18 cellular contexts compared by ENCODE assay signal in the genomic region with DNA sequence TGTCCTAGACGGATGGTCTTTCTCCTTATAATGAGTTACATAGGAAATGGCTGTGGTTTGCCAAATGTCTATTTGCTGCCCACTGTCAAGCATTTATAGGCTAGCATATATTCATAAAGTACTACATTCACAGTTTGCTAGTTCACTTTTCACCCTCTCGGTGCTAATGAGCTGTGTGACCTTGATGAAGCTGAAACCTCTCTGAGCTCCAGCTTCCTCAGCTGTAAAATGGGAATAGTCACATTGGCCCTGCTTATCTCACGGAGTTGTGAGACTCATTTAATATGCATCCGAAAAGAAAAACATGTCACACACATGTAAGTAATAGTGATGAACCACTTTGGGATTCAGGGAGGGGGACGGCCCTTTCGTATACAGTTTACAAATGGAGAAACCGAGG. TPM values are rescaled to one million over a fixed set of nuclear protein-coding genes. Genes with fewer than 3 reads are reported as not detected.
DNase-seq lines count a peak whose midpoint lies in the region; ATAC-seq, FAIRE-seq and TF ChIP-seq lines count a peak whose summit lies in the region.
"Had no signal": no experiment of that assay in that cellular context is flagged by ENCODE, and none has a peak within 500 bp of the region (broad histone marks: within the 10 kb centered on the region; RNA-seq: fewer than 3 reads in every experiment).

No MANE protein-coding gene starts in this region.

- intact Hi-C loops in adrenal gland (cut with DNase I) = loop anchor here in 1 of 2 donors (5.0 kb wide), 1 partner anchor 39 kb away; no protein-coding TSS in a partner anchor

- TF ChIP-seq CTCF in SK-N-SH (IDR thresholded peaks at IDR 0.05) (no peak), astrocyte (IDR thresholded peaks at IDR 0.05; ENCODE audit: insufficient read depth, low read depth, low read length) (no peak), nephron (IDR thresholded peaks at IDR 0.05; ENCODE audit: unreplicated experiment in 3 of 3) (no peak), adrenal gland (IDR thresholded peaks at IDR 0.05) (no peak)

- H3K27ac ChIP-seq in SK-N-SH (ENCODE audit: low read depth in 2 of 2, low read length in 1 of 2) (peak overlapping the region in 1 of 2 experiments; percentile 24; a peak in 1 of 4 replicates), ACC112 (ENCODE audit: low read depth, low read length) (0 out of 2 replicates have a peak overlapping the region, but pooled peaks have one; percentile 3), astrocyte (ENCODE audit: low read depth, low read length) (peak overlapping the region; percentile 28), adrenal gland (peak overlapping the region in 2 of 5 donors; percentile 81 to 82)
- H3K27ac ChIP-seq: 22Rv1 had no signal

- no peaks in the 10 kb centered on the region for H3K9me2 ChIP-seq in SK-N-SH

- peaks cover 7 to 12% of the 10 kb centered on the region in 2 experiments; a peak in 1 of 4 replicates for H3K4me1 ChIP-seq in SK-N-SH (ENCODE audit: control insufficient read depth in 1 of 2, insufficient read depth in 2 of 2, low read depth in 1 of 2, low read length in 1 of 2)
- peaks cover 12% of the 10 kb centered on the region for H3K4me1 ChIP-seq in ACC112 (ENCODE audit: control insufficient read depth, insufficient read depth, low read length, unreplicated experiment)
- peaks cover 12% of the 10 kb centered on the region for H3K4me1 ChIP-seq in astrocyte (ENCODE audit: insufficient read depth, low read length)
- H3K4me1 ChIP-seq in adrenal gland (replicated peaks in 1 of 2) = peaks cover 9 to 14% of the 10 kb centered on the region in 2 donors

- H3K27ac Mint-ChIP-seq in astrocyte (ENCODE audit: unreplicated experiment) = no peak overlapping the region
- H3K27ac Mint-ChIP-seq in nephron = peak overlapping the region in 2 of 3 experiments; percentile 87 to 95

- H3K4me3 Mint-ChIP-seq in astrocyte (ENCODE audit: unreplicated experiment) (no peak overlapping the region), nephron (no peak overlapping the region)

- CTCF ChIA-PET in SK-N-SH (lab: Yijun Ruan, JAX) = no interaction called here

- H3K9ac ChIP-seq in SK-N-SH = peak overlapping the region; percentile 2; the same call in 1 of the 2 replicates
- H3K9ac ChIP-seq in astrocyte (ENCODE audit: low read length) = peak overlapping the region; percentile 58

- FAIRE-seq in astrocyte (lab: Jason Lieb, UNC) = no peak
- FAIRE-seq: RCC 7860 had no signal

- H3K36me3 ChIP-seq in SK-N-SH (replicated peaks in 1 of 2; ENCODE audit: control insufficient read depth in 1 of 2, insufficient read depth in 2 of 2, low read length in 1 of 2) = no peaks in the 10 kb centered on the region
- no peaks in the 10 kb centered on the region for H3K36me3 ChIP-seq in ACC112 (ENCODE audit: insufficient read depth, low read length)
- H3K36me3 ChIP-seq in astrocyte (ENCODE audit: insufficient read depth, low read length) = no peaks in the 10 kb centered on the region
- no peaks in the 10 kb centered on the region for H3K36me3 ChIP-seq in adrenal gland (replicated peaks in 1 of 2)

- H3K9me3 Mint-ChIP-seq in astrocyte (ENCODE audit: unreplicated experiment) = no peaks in the 10 kb centered on the region
- H3K9me3 Mint-ChIP-seq in nephron = no peaks in the 10 kb centered on the region

- 96% methylated on average over 7 of the region's 7 CpGs for WGBS in SK-N-SH (ENCODE audit: low lambda C conversion rate)
- 81 to 91% (median 87%) methylated on average over 7 of the region's 7 CpGs for WGBS in adrenal gland, 4 donors

- TF ChIP-seq RAD21 in SK-N-SH (IDR thresholded peaks at IDR 0.05; ENCODE audit: low read length) = no peak

- DNase-seq in SK-N-SH (no peak), astrocyte (ENCODE audit: low read depth) (no peak), C1 segment of cervical spinal cord (lab: John Stamatoyannopoulos, UW) (no peak), adrenal gland (no peak)
- DNase-seq: BE2C, DMS79 treated with DMSO at 0.1 percent for 48 hours, GOT3, MM.1S, NCI-H1105, NCI-H1694 treated with DMSO at 0.1 percent for 48 hours, NCI-H69, SHP77 treated with DMSO at 0.1 percent for 48 hours had no signal

- H3K9me3 ChIP-seq in SK-N-SH = no peaks in the 10 kb centered on the region
- no peaks in the 10 kb centered on the region for H3K9me3 ChIP-seq in astrocyte (ENCODE audit: insufficient read depth, low read depth, low read length)
- no peaks in the 10 kb centered on the region for H3K9me3 ChIP-seq in adrenal gland (replicated peaks in 1 of 3)
- H3K9me3 ChIP-seq: BE2C had no signal

- H3K27me3 ChIP-seq in SK-N-SH (ENCODE audit: insufficient read depth) = no peaks in the 10 kb centered on the region
- no peaks in the 10 kb centered on the region for H3K27me3 ChIP-seq in ACC112 (ENCODE audit: insufficient read depth, low read length)
- H3K27me3 ChIP-seq in astrocyte (ENCODE audit: insufficient read depth, low read length) = no peaks in the 10 kb centered on the region
- no peaks in the 10 kb centered on the region for H3K27me3 ChIP-seq in adrenal gland
- H3K27me3 ChIP-seq: BE2C had no signal

- H4K20me1 ChIP-seq in SK-N-SH (ENCODE audit: insufficient read depth) = no peaks in the 10 kb centered on the region
- H4K20me1 ChIP-seq in astrocyte (ENCODE audit: insufficient read depth, low read length) = peaks cover 9% of the 10 kb centered on the region

- H3K36me3 Mint-ChIP-seq in astrocyte (ENCODE audit: low read depth, unreplicated experiment) (no peaks in the 10 kb centered on the region), nephron (ENCODE audit: low read depth) (no peaks in the 10 kb centered on the region)

- no peak for TF ChIP-seq POLR2A in adrenal gland (IDR thresholded peaks at IDR 0.05)

- POLR2A ChIA-PET in SK-N-SH (lab: Yijun Ruan, JAX) = no interaction called here

- TF ChIP-seq EP300 in SK-N-SH (IDR thresholded peaks at IDR 0.05; ENCODE audit: borderline replicate concordance in 1 of 2, low read depth in 1 of 2, low read length in 1 of 2) = no peak

- ATAC-seq in SK-N-SH treated with all-trans-retinoic acid at 6 μM for 48 hours (no peak), GM21367 (IDR thresholded peaks at IDR 0.05; ENCODE audit: unreplicated experiment) (no peak)

- H3K4me3 ChIP-seq in SK-N-SH (ENCODE audit: low read depth in 2 of 2, low read length in 1 of 2) (no peak overlapping the region), ACC112 (ENCODE audit: low read depth, low read length) (no peak overlapping the region), astrocyte (ENCODE audit: insufficient read depth, low read depth, low read length) (no peak overlapping the region), adrenal gland (no peak overlapping the region)

- H3K79me2 ChIP-seq in SK-N-SH (ENCODE audit: insufficient read depth) (peaks cover 12% of the 10 kb centered on the region), ACC112 (ENCODE audit: control insufficient read depth, insufficient read depth, low read length, unreplicated experiment) (peaks cover 5% of the 10 kb centered on the region), astrocyte (ENCODE audit: insufficient read depth, low read length) (peaks cover 8% of the 10 kb centered on the region)

- H3K27me3 Mint-ChIP-seq in astrocyte (ENCODE audit: low read depth, unreplicated experiment) (no peaks in the 10 kb centered on the region), nephron (ENCODE audit: low read depth) (no peaks in the 10 kb centered on the region)

- H3F3A ChIP-seq in SK-N-SH (replicated peaks; ENCODE audit: insufficient read depth) = no peaks in the 10 kb centered on the region

- peaks cover 7% of the 10 kb centered on the region for H3K4me1 Mint-ChIP-seq in astrocyte (ENCODE audit: low read depth, unreplicated experiment)
- peaks cover 11% of the 10 kb centered on the region for H3K4me1 Mint-ChIP-seq in nephron

- H2AFZ ChIP-seq in SK-N-SH (ENCODE audit: low read depth) = no peak overlapping the region
- peak overlapping the region; percentile 81 for H2AFZ ChIP-seq in ACC112 (ENCODE audit: low read length, unreplicated experiment)
- H2AFZ ChIP-seq in astrocyte (ENCODE audit: low read depth, low read length) = peak overlapping the region; percentile 32

- H3K4me2 ChIP-seq in SK-N-SH (peak overlapping the region; percentile 27), astrocyte (ENCODE audit: low read length) (peak overlapping the region; percentile 44)

TF ChIP-seq in SK-N-SH, 30 proteins besides CTCF, POLR2A, EP300 and RAD21 (continues in another document):
- TF ChIP-seq MXI1 (IDR thresholded peaks at IDR 0.05; ENCODE audit: low read depth, low read length) (no peak), EZH2phosphoT487 (IDR thresholded peaks at IDR 0.05; ENCODE audit: borderline replicate concordance, low read depth) (no peak)

TF ChIP-seq in SK-N-SH treated with all-trans-retinoic acid at 6 μM for 48 hours, 23 proteins besides CTCF, POLR2A, EP300 and RAD21:
- TF ChIP-seq ARNTL (CRISPR knock-in tag; IDR thresholded peaks at IDR 0.05; ENCODE audit: borderline replicate concordance, low read depth) = no peak

RNA-seq across cellular contexts. Expression of gene PRKCE, which starts 17.0 kb away (rescaled TPM):
- polyA plus RNA-seq in SK-N-SH (2012; rRNA removed) (16.3 and 20.4 TPM in 2 replicates), adrenal gland (1 to 10 TPM; 1.9 to 6.7 (median 4.9) TPM)
- polyA plus RNA-seq in SK-N-SH (2012; cell fraction: cytosol; rRNA removed) = 16.0 and 19.1 TPM in 2 replicates
- 11.9 and 20.1 TPM in 2 replicates for polyA plus RNA-seq in SK-N-SH (2012; cell fraction: nucleus; rRNA removed)
- total RNA-seq in astrocyte (11.2 and 12.8 TPM in 2 replicates), adrenal gland (10 to 100 TPM in 5 of 8 donors, 1 to 10 TPM in 3; 4.4 to 19.2 (median 12.0) TPM)

RNA-seq across cellular contexts. Expression of gene SRBD1, which starts 57.4 kb away (rescaled TPM):
- polyA plus RNA-seq in SK-N-SH (2012; rRNA removed) (3.2 and 3.3 TPM in 2 replicates), adrenal gland (10 to 100 TPM in 1 of 3 donors, 1 to 10 TPM in 2; 2.7 to 18.3 (median 3.0) TPM)
- 5.3 and 5.6 TPM in 2 replicates for polyA plus RNA-seq in SK-N-SH (2012; cell fraction: cytosol; rRNA removed)
- 1.4 and 3.9 TPM in 2 replicates for polyA plus RNA-seq in SK-N-SH (2012; cell fraction: nucleus; rRNA removed)
- total RNA-seq in astrocyte (9.3 and 9.5 TPM in 2 replicates), adrenal gland (10 to 100 TPM in 7 of 8 donors, 1 to 10 TPM in 1; 6.8 to 21.6 (median 13.8) TPM)
